10 cellular contexts compared by ENCODE assay signal in genomic region chr1:208201241-208201640, GRCh38. TPM values are rescaled to one million over a fixed set of nuclear protein-coding genes. Genes with fewer than 3 reads are reported as not detected.
DNase-seq lines count a peak whose midpoint lies in the region; ATAC-seq, FAIRE-seq and TF ChIP-seq lines count a peak whose summit lies in the region.
"Had no signal": no experiment of that assay in that cellular context is flagged by ENCODE, and none has a peak within 500 bp of the region (broad histone marks: within the 10 kb centered on the region; RNA-seq: fewer than 3 reads in every experiment).

No MANE protein-coding gene starts in this region.

- TF ChIP-seq POLR2A in endothelial cell of umbilical vein (IDR thresholded peaks at IDR 0.05; ENCODE audit: low read depth, low read length): no peak

- WGBS in mesodermal cell (ENCODE audit: insufficient coverage in 2 of 2), 2 experiments: 18 to 80% methylated on average over 1 to 2 of the region's 4 CpGs

- TF ChIP-seq CTCF in endothelial cell of umbilical vein (IDR thresholded peaks at IDR 0.05; ENCODE audit: extremely low read depth in 1 of 2, insufficient read depth in 1 of 2, low read depth in 1 of 2, low read length in 2 of 2) (no peak), GM10248 (IDR thresholded peaks at IDR 0.05; ENCODE audit: control extremely low read depth, extremely low read depth, low read depth, missing control alignments) (no peak)

- CTCF ChIA-PET in endothelial cell of umbilical vein (lab: Charles Lee): interaction anchor here (0.6 to 32.5 kb wide), 4 partner anchors 11 to 69 kb away, joined by 3 to 714 read pairs (median 12); partner anchors contain the start of gene PLXNA2
- CTCF ChIA-PET in GM10248 (lab: Yijun Ruan, JAX): interaction anchor here (1.7 kb wide), 1 partner anchor 14 kb away, joined by 6 read pairs; no protein-coding TSS in a partner anchor

- H4K20me1 ChIP-seq in endothelial cell of umbilical vein (replicated peaks; ENCODE audit: control insufficient read depth, extremely low read depth, insufficient read depth, low read length): no peaks in the 10 kb centered on the region

- H3K9me1 ChIP-seq in endothelial cell of umbilical vein (replicated peaks; ENCODE audit: control insufficient read depth, extremely low read depth, insufficient read depth, low read length): no peaks in the 10 kb centered on the region

- H3K4me2 ChIP-seq in endothelial cell of umbilical vein (ENCODE audit: insufficient read depth, low read length): peak overlapping the region; percentile 23

- H2AFZ ChIP-seq in ACC112 (ENCODE audit: low read length, unreplicated experiment): no peak overlapping the region
- H2AFZ ChIP-seq in endothelial cell of umbilical vein (ENCODE audit: low read depth, low read length): no peak overlapping the region

- peak; percentile 96 for FAIRE-seq in endothelial cell of umbilical vein (lab: Jason Lieb, UNC)
- FAIRE-seq: endometrium had no signal

- H3K9ac ChIP-seq in endothelial cell of umbilical vein (replicated peaks; ENCODE audit: extremely low read depth, insufficient read depth, low read length): peak overlapping the region; percentile 74

- H3K4me1 ChIP-seq in ACC112 (ENCODE audit: control insufficient read depth, insufficient read depth, low read length, unreplicated experiment): peaks cover 63% of the 10 kb centered on the region
- H3K4me1 ChIP-seq in endothelial cell of umbilical vein (ENCODE audit: control insufficient read depth, extremely low read depth, insufficient read depth, low read length): peaks cover 64% of the 10 kb centered on the region
- H3K4me1 ChIP-seq in mesodermal cell (ENCODE audit: control insufficient read depth, insufficient read depth, low read length, poor library complexity, severe bottlenecking): peaks cover 63% of the 10 kb centered on the region

- H3K27ac ChIP-seq in ACC112 (ENCODE audit: low read depth, low read length) (peak overlapping the region; percentile 91), endothelial cell of umbilical vein (ENCODE audit: insufficient read depth, low read depth, low read length) (peak overlapping the region; percentile 92), mesodermal cell (ENCODE audit: low read depth, low read length, severe bottlenecking) (peak overlapping the region; percentile 80)

- peaks cover 44% of the 10 kb centered on the region for H3K79me2 ChIP-seq in ACC112 (ENCODE audit: control insufficient read depth, insufficient read depth, low read length, unreplicated experiment)
- H3K79me2 ChIP-seq in endothelial cell of umbilical vein (ENCODE audit: control insufficient read depth, insufficient read depth, low read length): peaks cover 71% of the 10 kb centered on the region

- POLR2A ChIA-PET in endothelial cell of umbilical vein (lab: Charles Lee): interaction anchor here (0.6 to 0.7 kb wide), 2 partner anchors 45 to 175 kb away, joined by 3 to 5 read pairs; no protein-coding TSS in a partner anchor
- POLR2A ChIA-PET in GM10248 (lab: Yijun Ruan, JAX): no interaction called here

- no peaks in the 10 kb centered on the region for H3K27me3 ChIP-seq in ACC112 (ENCODE audit: insufficient read depth, low read length)
- H3K27me3 ChIP-seq in endothelial cell of umbilical vein (ENCODE audit: control insufficient read depth in 2 of 2, insufficient read depth in 2 of 2, low read length in 2 of 2): no peaks in the 10 kb centered on the region

- H3K9me3 ChIP-seq in endothelial cell of umbilical vein (replicated peaks; ENCODE audit: control insufficient read depth, insufficient read depth, low read length): no peaks in the 10 kb centered on the region
- no peaks in the 10 kb centered on the region for H3K9me3 ChIP-seq in mesodermal cell (ENCODE audit: control insufficient read depth, low read length)

- no peak for ATAC-seq in HG02884 (IDR thresholded peaks at IDR 0.05; ENCODE audit: unreplicated experiment)

- intact Hi-C loops in endothelial cell of umbilical vein (cut with micrococcal nuclease): loop anchor here (1.0 to 5.0 kb wide), 2 partner anchors 38 to 259 kb away; no protein-coding TSS in a partner anchor

- BruUV-seq in endothelial cell of umbilical vein (replicated peaks; lab: Mats Ljungman, UMichigan): no TSS peak

- dilution Hi-C loops in endothelial cell of umbilical vein (cut with MboI; ENCODE audit: extremely low pct_ligation_motif_present, low sequenced_read_pairs): no loop called here

- DNase-seq in NCI-H82 (lab: John Stamatoyannopoulos, UW) (peak; percentile 48), endothelial cell of umbilical vein (ENCODE audit: low read depth, low spot score) (peak; percentile 96), GM10248 (ENCODE audit: extremely low spot score) (no peak), NCI-H510A treated with DMSO at 0.1 percent for 48 hours (lab: John Stamatoyannopoulos, UW) (no peak)
- no peak for DNase-seq in stimulated activated CD4-positive, alpha-beta T cell treated with anti-CD3 and anti-CD28 coated beads, Interleukin-4, amount 100 ng/mL, for 24 hours
- DNase-seq: NCI-H526 had no signal

- H3K36me3 ChIP-seq in ACC112 (ENCODE audit: insufficient read depth, low read length) (peaks cover 16% of the 10 kb centered on the region), endothelial cell of umbilical vein (ENCODE audit: control insufficient read depth in 2 of 2, extremely low read depth in 1 of 2, insufficient read depth in 2 of 2, low read length in 2 of 2) (peaks cover 8 to 10% of the 10 kb centered on the region in 2 experiments), mesodermal cell (ENCODE audit: control insufficient read depth, insufficient read depth, low read length) (peaks cover 48% of the 10 kb centered on the region)

- peak overlapping the region; percentile 36; the same call in 1 of the 2 replicates for H3K4me3 ChIP-seq in ACC112 (ENCODE audit: low read depth, low read length)
- H3K4me3 ChIP-seq in endothelial cell of umbilical vein (replicated peaks in 1 of 3; ENCODE audit: insufficient read depth in 1 of 3, low read depth in 1 of 3, low read length in 3 of 3): no peak overlapping the region
- H3K4me3 ChIP-seq in mesodermal cell (ENCODE audit: extremely low read depth, insufficient read depth, low read length, poor library complexity, severe bottlenecking): no peak overlapping the region

TF ChIP-seq in endothelial cell of umbilical vein, 7 proteins besides CTCF, POLR2A, EP300 and RAD21:
- no peak for TF ChIP-seq MYC (IDR thresholded peaks at IDR 0.05; ENCODE audit: low read depth, low read length)
- peak; percentile 83 for TF ChIP-seq GATA2 (IDR thresholded peaks at IDR 0.05; ENCODE audit: insufficient read depth, insufficient read length, low read depth, low read length)
- peak; percentile 80 for TF ChIP-seq JUN (IDR thresholded peaks at IDR 0.05; ENCODE audit: borderline replicate concordance, insufficient read depth, insufficient read length, low read depth)
- TF ChIP-seq POLR2AphosphoS5 (IDR thresholded peaks at IDR 0.05; ENCODE audit: insufficient read depth, low read depth, low read length): peak; percentile 92
- no peak for TF ChIP-seq MAX (IDR thresholded peaks at IDR 0.05; ENCODE audit: insufficient read depth, insufficient read length)
- no peak for TF ChIP-seq EZH2 (IDR thresholded peaks at IDR 0.05; ENCODE audit: borderline replicate concordance, low read depth, low read length, severe bottlenecking)
- peak; percentile 94 for TF ChIP-seq FOS (IDR thresholded peaks at IDR 0.05; ENCODE audit: borderline replicate concordance, insufficient read depth, low read length)

RNA-seq across cellular contexts. Expression of gene PLXNA2, which starts 42.9 kb away (rescaled TPM):
- total RNA-seq in endothelial cell of umbilical vein: 229 and 302 TPM in 2 replicates
- polyA plus RNA-seq in endothelial cell of umbilical vein: 42.6 and 43.3 TPM in 2 replicates
- 45.8 and 46.2 TPM in 2 replicates for polyA plus RNA-seq in endothelial cell of umbilical vein (2011; cell fraction: cytosol; rRNA removed)
- 246 and 252 TPM in 2 replicates for polyA plus RNA-seq in endothelial cell of umbilical vein (2011; cell fraction: nucleus; rRNA removed)
- 71.3 and 100 TPM in 2 replicates for polyA plus RNA-seq in endothelial cell of umbilical vein (2012)
- 148 and 179 TPM in 2 replicates for polyA minus RNA-seq in endothelial cell of umbilical vein
- 4.7 TPM for polyA minus RNA-seq in endothelial cell of umbilical vein (2011; cell fraction: cytosol; rRNA and poly(A)+ RNA removed)
- 206 and 227 TPM in 2 replicates for polyA minus RNA-seq in endothelial cell of umbilical vein (2011; cell fraction: nucleus; rRNA and poly(A)+ RNA removed)
- 27.1 TPM for polyA plus RNA-seq in mesodermal cell (2013, experiment 1 of 2)
- 21.1 TPM for polyA plus RNA-seq in mesodermal cell (2013, experiment 2 of 2)

Comparison
In these comparisons a context has a peak if more than half of its experiments do, and no peak if none do; other contexts are left out.
1. DNase-seq: peak in NCI-H82 (single experiment) and endothelial cell of umbilical vein (single experiment); none in GM10248 (single experiment), stimulated activated CD4-positive, alpha-beta T cell treated with anti-CD3 and anti-CD28 coated beads, Interleukin-4, amount 100 ng/mL, for 24 hours (single experiment) and NCI-H510A treated with DMSO at 0.1 percent for 48 hours (single experiment).
2. Peak in every context shown above with its lines, with median percentiles within 50 percentile points of each other: H3K27ac ChIP-seq.